Comparison of ENCODE assay signal across 18 cellular contexts in genomic region chr2:59754336-59754735, GRCh38.
DNase-seq lines count a peak whose midpoint lies in the region; ATAC-seq and TF ChIP-seq lines count a peak whose summit lies in the region.
"Had no signal": no experiment of that assay in that cellular context is flagged by ENCODE, and none has a peak within 500 bp of the region (broad histone marks: within the 10 kb centered on the region; RNA-seq: fewer than 3 reads in every experiment).

No MANE protein-coding gene starts in this region.

- H3K36me3 ChIP-seq in KMS-11 (ENCODE audit: insufficient read depth) = no peaks in the 10 kb centered on the region
- H3K36me3 ChIP-seq in WERI-Rb-1 = no peaks in the 10 kb centered on the region
- no peaks in the 10 kb centered on the region for H3K36me3 ChIP-seq in aorta (ENCODE audit: control insufficient read depth in 1 of 2, insufficient read depth in 2 of 2, low read length in 1 of 2)
- H3K36me3 ChIP-seq: BLaER1, right atrium auricular region, upper lobe of right lung had no signal

- H3K9me3 ChIP-seq in WERI-Rb-1 (ENCODE audit: severe bottlenecking) (no peaks in the 10 kb centered on the region), aorta (ENCODE audit: control insufficient read depth, low read length) (no peaks in the 10 kb centered on the region)
- H3K9me3 ChIP-seq: BLaER1, right atrium auricular region, upper lobe of right lung had no signal

- H3K9ac ChIP-seq in KMS-11 = no peak overlapping the region
- H3K9ac ChIP-seq: BLaER1 had no signal

- no peak overlapping the region for H2AFZ ChIP-seq in KMS-11 (ENCODE audit: low read depth)

- H3K4me3 ChIP-seq in KMS-11 (IDR thresholded peaks at IDR 0.05; ENCODE audit: insufficient read depth, low read depth, low read length) (no peak overlapping the region), WERI-Rb-1 (ENCODE audit: low read depth, low read length) (no peak overlapping the region), aorta (ENCODE audit: low read length in 2 of 2) (no peak overlapping the region)
- H3K4me3 ChIP-seq: BLaER1, right atrium auricular region, upper lobe of right lung had no signal

- ATAC-seq in aorta (ENCODE audit: low FRiP score) (no peak), HG02973 (IDR thresholded peaks at IDR 0.05; ENCODE audit: unreplicated experiment) (no peak)
- ATAC-seq: left ventricle myocardium superior, T-helper 17 cell, upper lobe of right lung had no signal

- H3K27ac ChIP-seq in KMS-11 = no peak overlapping the region
- no peak overlapping the region for H3K27ac ChIP-seq in WERI-Rb-1
- H3K27ac ChIP-seq in aorta (ENCODE audit: low read depth in 1 of 2, low read length in 2 of 2) = no peak overlapping the region
- H3K27ac ChIP-seq: BLaER1, right atrium auricular region, upper lobe of right lung had no signal

- no peaks in the 10 kb centered on the region for H3K79me2 ChIP-seq in KMS-11 (ENCODE audit: insufficient read depth, low read depth)

- DNase-seq in DMS53 treated with DMSO at 0.1 percent for 48 hours (lab: John Stamatoyannopoulos, UW; ENCODE audit: unreplicated experiment) (peak; percentile 8), DMS53 (lab: John Stamatoyannopoulos, UW) (no peak), WERI-Rb-1 (peak; percentile 12), iPS-NIHi7 (ENCODE audit: extremely low spot score) (peak; percentile 62), aorta (no peak)
- DNase-seq in activated effector memory CD4-positive, alpha-beta T cell treated with anti-CD3 and anti-CD28 coated beads, Interleukin-2, amount 50 U/mL, for 16 hours = no peak
- DNase-seq: 8988T; DMS 273 treated with DMSO at 0.1 percent for 48 hours; left ventricle myocardium superior; occipital lobe; stimulated activated CD4-positive, alpha-beta T cell treated with anti-CD3 and anti-CD28 coated beads, Interleukin-15, amount 100 ng/mL, for 24 hours; stimulated activated naive CD4-positive, alpha-beta T cell treated with Interleukin-2 at 50 U/mL for 16 hours; T-helper 17 cell; upper lobe of right lung had no signal

- TF ChIP-seq CTCF in KMS-11 (conservative IDR thresholded peaks at IDR 0.05; ENCODE audit: low read depth, low read length) = peak; percentile 24; the same call in 1 of the 2 replicates
- TF ChIP-seq CTCF in WERI-Rb-1 (IDR thresholded peaks at IDR 0.05; ENCODE audit: low read depth, low read length) = peak; percentile 49

- H3K27me3 ChIP-seq in KMS-11 (ENCODE audit: insufficient read depth, low read depth) (no peaks in the 10 kb centered on the region), WERI-Rb-1 (ENCODE audit: insufficient read depth, low read depth, severe bottlenecking) (no peaks in the 10 kb centered on the region), aorta (ENCODE audit: control insufficient read depth in 1 of 2, insufficient read depth in 2 of 2, low read length in 1 of 2) (no peaks in the 10 kb centered on the region)
- H3K27me3 ChIP-seq: BLaER1, right atrium auricular region, upper lobe of right lung had no signal

- H4K20me1 ChIP-seq in KMS-11 (ENCODE audit: insufficient read depth) = no peaks in the 10 kb centered on the region
- H4K20me1 ChIP-seq: BLaER1 had no signal

- intact Hi-C loops in aorta (cut with DNase I) = no loop called here

- H3K4me2 ChIP-seq in KMS-11 = no peak overlapping the region
- H3K4me2 ChIP-seq: BLaER1 had no signal

- WGBS in aorta, 2 donors = 64 to 76% methylated on average over 4 of the region's 4 CpGs

- H3K4me1 ChIP-seq in KMS-11 (ENCODE audit: low read depth, poor library complexity, severe bottlenecking) (no peaks in the 10 kb centered on the region), aorta (ENCODE audit: control insufficient read depth in 1 of 2, insufficient read depth in 2 of 2, low read length in 2 of 2) (no peaks in the 10 kb centered on the region)
- H3K4me1 ChIP-seq: BLaER1, right atrium auricular region, upper lobe of right lung had no signal

Comparison
In these comparisons a context has a peak if more than half of its experiments do, and no peak if none do; other contexts are left out.
1. DNase-seq: peak in DMS53 treated with DMSO at 0.1 percent for 48 hours (single experiment), WERI-Rb-1 (single experiment) and iPS-NIHi7 (single experiment); none in DMS53 (single experiment), aorta (0 of 2) and activated effector memory CD4-positive, alpha-beta T cell treated with anti-CD3 and anti-CD28 coated beads, Interleukin-2, amount 50 U/mL, for 16 hours (single experiment).